Comparison of ENCODE assay signal across 8 cellular contexts in genomic region chr1:35555601-35556477, GRCh38. TPM values are rescaled to one million over a fixed set of nuclear protein-coding genes. Genes with fewer than 3 reads are reported as not detected.
DNase-seq lines count a peak whose midpoint lies in the region; ATAC-seq and TF ChIP-seq lines count a peak whose summit lies in the region.

No MANE protein-coding gene starts in this region.

- peak overlapping the region; percentile 94 to 99 for H3K27ac ChIP-seq in left lung

- intact Hi-C loops in activated T-helper 1 cell treated with anti-CD3 and anti-CD28 coated beads, Interleukin-12 subunit alpha, Interleukin-12 subunit beta, Interleukin-2, Interleukin-4 antibody, amounts not matched to agents 30 ng/mL and 10 ng/mL and 1 ng/mL, durations not matched to agents 14 hours and 24 hours and 36 hours (cut with micrococcal nuclease), result loop anchor here (2.0 to 10.0 kb wide), 5 partner anchors 17 to 701 kb away; partner anchors contain the start of genes AGO3, PSMB2, SFPQ and SMIM12
- intact Hi-C loops in left lung (cut with DNase I), result no loop called here

- DNase-seq in DMS153 (lab: John Stamatoyannopoulos, UW), result peak; percentile 98
- DNase-seq in LHCN-M2 (ENCODE audit: low read depth), result peak; percentile 94
- no peak for DNase-seq in activated T-helper 1 cell treated with anti-CD3 and anti-CD28 coated beads, Interleukin-12 subunit alpha, Interleukin-12 subunit beta, Interleukin-2, Interleukin-4 antibody, amounts not matched to agents 30 ng/mL and 10 ng/mL and 1 ng/mL, durations not matched to agents 14 hours and 24 hours and 36 hours (ENCODE audit: low spot score)
- DNase-seq in left lung, result no peak
- DNase-seq in globus pallidus (ENCODE audit: low spot score), result no peak
- DNase-seq in omental fat pad (ENCODE audit: low spot score), result no peak

- no peak for TF ChIP-seq CTCF in left lung (IDR thresholded peaks at IDR 0.05)
- no peak for TF ChIP-seq CTCF in omental fat pad (IDR thresholded peaks at IDR 0.05)

- ATAC-seq in left lung (peak; percentile 47), HG02623 (IDR thresholded peaks at IDR 0.05; ENCODE audit: unreplicated experiment) (no peak), omental fat pad (ENCODE audit: low FRiP score) (no peak), HG03457 (IDR thresholded peaks at IDR 0.05; ENCODE audit: unreplicated experiment) (no peak)

- peaks cover 18 to 68% of the 10 kb centered on the region in 2 donors for H3K4me1 ChIP-seq in left lung

- H3K4me3 Mint-ChIP-seq in activated T-helper 1 cell treated with anti-CD3 and anti-CD28 coated beads, Interleukin-12 subunit alpha, Interleukin-12 subunit beta, Interleukin-2, Interleukin-4 antibody, amounts not matched to agents 30 ng/mL and 10 ng/mL and 1 ng/mL, durations not matched to agents 14 hours and 24 hours and 36 hours, result peak overlapping the region; percentile 98

- no peaks in the 10 kb centered on the region for H3K9me3 Mint-ChIP-seq in activated T-helper 1 cell treated with anti-CD3 and anti-CD28 coated beads, Interleukin-12 subunit alpha, Interleukin-12 subunit beta, Interleukin-2, Interleukin-4 antibody, amounts not matched to agents 30 ng/mL and 10 ng/mL and 1 ng/mL, durations not matched to agents 14 hours and 24 hours and 36 hours

- H3K27me3 Mint-ChIP-seq in activated T-helper 1 cell treated with anti-CD3 and anti-CD28 coated beads, Interleukin-12 subunit alpha, Interleukin-12 subunit beta, Interleukin-2, Interleukin-4 antibody, amounts not matched to agents 30 ng/mL and 10 ng/mL and 1 ng/mL, durations not matched to agents 14 hours and 24 hours and 36 hours (ENCODE audit: insufficient read depth), result no peaks in the 10 kb centered on the region

- H3K9me3 ChIP-seq in left lung, result no peaks in the 10 kb centered on the region

- H3K27me3 ChIP-seq in left lung, result no peaks in the 10 kb centered on the region

- peaks cover 30% of the 10 kb centered on the region for H3K36me3 Mint-ChIP-seq in activated T-helper 1 cell treated with anti-CD3 and anti-CD28 coated beads, Interleukin-12 subunit alpha, Interleukin-12 subunit beta, Interleukin-2, Interleukin-4 antibody, amounts not matched to agents 30 ng/mL and 10 ng/mL and 1 ng/mL, durations not matched to agents 14 hours and 24 hours and 36 hours (ENCODE audit: low read depth)

- H3K4me1 Mint-ChIP-seq in activated T-helper 1 cell treated with anti-CD3 and anti-CD28 coated beads, Interleukin-12 subunit alpha, Interleukin-12 subunit beta, Interleukin-2, Interleukin-4 antibody, amounts not matched to agents 30 ng/mL and 10 ng/mL and 1 ng/mL, durations not matched to agents 14 hours and 24 hours and 36 hours (ENCODE audit: low read depth), result peaks cover 53% of the 10 kb centered on the region

- peak overlapping the region; percentile 86 for H3K27ac Mint-ChIP-seq in activated T-helper 1 cell treated with anti-CD3 and anti-CD28 coated beads, Interleukin-12 subunit alpha, Interleukin-12 subunit beta, Interleukin-2, Interleukin-4 antibody, amounts not matched to agents 30 ng/mL and 10 ng/mL and 1 ng/mL, durations not matched to agents 14 hours and 24 hours and 36 hours

- peaks cover 0 to 38% of the 10 kb centered on the region in 2 donors for H3K36me3 ChIP-seq in left lung

- H3K4me3 ChIP-seq in left lung, result peak overlapping the region in 1 of 2 donors; percentile 73

RNA-seq across cellular contexts. Expression of gene KIAA0319L, which starts 1.4 kb away (rescaled TPM):
- total RNA-seq in LHCN-M2 (2014; rRNA removed) (39.8 and 48.9 TPM in 2 replicates), left lung (10 to 100 TPM; 76.5 to 91.4 TPM), omental fat pad (10 to 100 TPM; 38.1 to 99.9 (median 44.2) TPM)
- polyA plus RNA-seq in LHCN-M2 (2012), result 27.7 TPM
- 42.5 and 43.6 TPM in 2 replicates for total RNA-seq in activated T-helper 1 cell treated with anti-CD3 and anti-CD28 coated beads, Interleukin-12 subunit alpha, Interleukin-12 subunit beta, Interleukin-2, Interleukin-4 antibody, amounts not matched to agents 30 ng/mL and 10 ng/mL and 1 ng/mL, durations not matched to agents 14 hours and 24 hours and 36 hours

RNA-seq across cellular contexts. Expression of gene NCDN, which starts 1.8 kb away (rescaled TPM):
- total RNA-seq in LHCN-M2 (2014; rRNA removed) (40.6 and 43.8 TPM in 2 replicates), left lung (10 to 100 TPM; 23.3 to 42.1 TPM), omental fat pad (10 to 100 TPM; 12.2 to 20.9 (median 15.1) TPM)
- 34.8 TPM for polyA plus RNA-seq in LHCN-M2 (2012)
- 43.8 and 45.1 TPM in 2 replicates for total RNA-seq in activated T-helper 1 cell treated with anti-CD3 and anti-CD28 coated beads, Interleukin-12 subunit alpha, Interleukin-12 subunit beta, Interleukin-2, Interleukin-4 antibody, amounts not matched to agents 30 ng/mL and 10 ng/mL and 1 ng/mL, durations not matched to agents 14 hours and 24 hours and 36 hours

RNA-seq across cellular contexts. Expression of gene TFAP2E, which starts 17.3 kb away (rescaled TPM):
- total RNA-seq in LHCN-M2 (2014; rRNA removed) (0.06 and 0.19 TPM in 2 replicates), left lung (1 to 10 TPM; 1.3 to 1.8 TPM), omental fat pad (under 1 TPM; 0.25 to 0.72 (median 0.50) TPM)
- 0.13 TPM for polyA plus RNA-seq in LHCN-M2 (2012)
- 0.47 TPM in 2 replicates for total RNA-seq in activated T-helper 1 cell treated with anti-CD3 and anti-CD28 coated beads, Interleukin-12 subunit alpha, Interleukin-12 subunit beta, Interleukin-2, Interleukin-4 antibody, amounts not matched to agents 30 ng/mL and 10 ng/mL and 1 ng/mL, durations not matched to agents 14 hours and 24 hours and 36 hours

Comparison
In these comparisons a context has a peak if more than half of its experiments do, and no peak if none do; other contexts are left out.
1. DNase-seq: peak in DMS153 (single experiment) and LHCN-M2 (single experiment); none in activated T-helper 1 cell treated with anti-CD3 and anti-CD28 coated beads, Interleukin-12 subunit alpha, Interleukin-12 subunit beta, Interleukin-2, Interleukin-4 antibody, amounts not matched to agents 30 ng/mL and 10 ng/mL and 1 ng/mL, durations not matched to agents 14 hours and 24 hours and 36 hours (single experiment), left lung (0 of 2), globus pallidus (single experiment) and omental fat pad (single experiment).